ENCODE assay signal across 14 cellular contexts in genomic region chr16:68384293-68385255, GRCh38.
DNase-seq lines count a peak whose midpoint lies in the region; ATAC-seq, FAIRE-seq and TF ChIP-seq lines count a peak whose summit lies in the region.
"Had no signal": no experiment of that assay in that cellular context is flagged by ENCODE, and none has a peak within 500 bp of the region (broad histone marks: within the 10 kb centered on the region; RNA-seq: fewer than 3 reads in every experiment).

No MANE protein-coding gene starts in this region.

- no peaks in the 10 kb centered on the region for H3K36me3 ChIP-seq in Karpas-422 (ENCODE audit: insufficient read depth, low read length)
- no peaks in the 10 kb centered on the region for H3K36me3 ChIP-seq in GM12878 (ENCODE audit: control insufficient read depth in 2 of 2, insufficient read depth in 2 of 2, low read length in 1 of 2)
- no peaks in the 10 kb centered on the region for H3K36me3 ChIP-seq in sigmoid colon
- H3K36me3 ChIP-seq: SJSA1 had no signal

- no peaks in the 10 kb centered on the region for H3K9me2 ChIP-seq in Karpas-422 (replicated peaks; ENCODE audit: insufficient read depth, low read length)

- CTCF ChIA-PET in GM12878 (lab: Yijun Ruan, JAX): interaction anchor here (0.6 to 5.6 kb wide), 19 partner anchors 10 to 1047 kb away, joined by 3 to 77 read pairs (median 3); partner anchors contain the start of gene SLC7A6
- CTCF ChIA-PET in RWPE1 (lab: Yijun Ruan, JAX): interaction anchor here (0.6 to 1.2 kb wide), 4 partner anchors 10 to 36 kb away, joined by 3 to 6 read pairs (median 3); no protein-coding TSS in a partner anchor

- FAIRE-seq in GM12878 (lab: Jason Lieb, UNC): no peak

- no peak for TF ChIP-seq RAD21 in GM12878 (IDR thresholded peaks at IDR 0.05; ENCODE audit: insufficient read depth, low read depth, low read length)

- H3K79me2 ChIP-seq in Karpas-422 (ENCODE audit: low read length) (no peaks in the 10 kb centered on the region), GM12878 (ENCODE audit: control insufficient read depth, insufficient read depth, low read length) (no peaks in the 10 kb centered on the region)

- H2AFZ ChIP-seq in Karpas-422 (ENCODE audit: low read length) (no peak overlapping the region), GM12878 (ENCODE audit: control insufficient read depth, low read depth, low read length) (no peak overlapping the region)

- no peak for TF ChIP-seq EP300 in GM12878 (IDR thresholded peaks at IDR 0.05; ENCODE audit: borderline replicate concordance in 1 of 2, control insufficient read depth in 1 of 2, low read depth in 2 of 2, low read length in 2 of 2)
- TF ChIP-seq EP300 in sigmoid colon (IDR thresholded peaks at IDR 0.05): no peak

- H3K9me3 ChIP-seq in Karpas-422 (ENCODE audit: low read length) (no peaks in the 10 kb centered on the region), GM12878 (replicated peaks; ENCODE audit: control insufficient read depth, insufficient read depth, low read length) (no peaks in the 10 kb centered on the region), sigmoid colon (no peaks in the 10 kb centered on the region)
- H3K9me3 ChIP-seq: SJSA1 had no signal

- RAD21 ChIA-PET in GM12878 (lab: Charles Lee; ENCODE audit: unreplicated experiment): interaction anchor here (0.7 to 2.1 kb wide), 7 partner anchors 11 to 125 kb away, joined by 3 to 7 read pairs (median 3); no protein-coding TSS in a partner anchor

- peaks cover 63% of the 10 kb centered on the region for H3K4me1 ChIP-seq in Karpas-422 (ENCODE audit: low read length)
- peaks cover 10% of the 10 kb centered on the region for H3K4me1 ChIP-seq in GM12878 (ENCODE audit: control insufficient read depth, insufficient read depth, low read length)
- H3K4me1 ChIP-seq in sigmoid colon: no peaks in the 10 kb centered on the region
- H3K4me1 ChIP-seq: SJSA1 had no signal

- H3K27ac ChIP-seq in Karpas-422 (ENCODE audit: low read length) (peak overlapping the region; percentile 55; the same call in 1 of the 2 replicates), GM12878 (ENCODE audit: control insufficient read depth, insufficient read depth) (no peak overlapping the region), RWPE1 (no peak overlapping the region), sigmoid colon (no peak overlapping the region)
- H3K27ac ChIP-seq: SJSA1 had no signal

- peak overlapping the region; percentile 30 for H3K9ac ChIP-seq in Karpas-422 (ENCODE audit: low read length)
- H3K9ac ChIP-seq in GM12878 (ENCODE audit: control insufficient read depth, insufficient read depth, low read length): no peak overlapping the region

- H3K4me3 ChIP-seq in Karpas-422 (ENCODE audit: low read length) (peak overlapping the region; percentile 2; the same call in 1 of the 2 replicates), GM12878 (no peak overlapping the region), retinal pigment epithelial cell (ENCODE audit: low read length) (no peak overlapping the region), sigmoid colon (no peak overlapping the region)
- H3K4me3 ChIP-seq: SJSA1 had no signal

- TF ChIP-seq CTCF in GM12878 (IDR thresholded peaks at IDR 0.05 in 2 of 3, conservative IDR thresholded peaks at IDR 0.05 in 1 of 3; ENCODE audit: control insufficient read depth in 2 of 3, extremely low read depth in 1 of 3, insufficient read depth in 1 of 3, low read depth in 3 of 3, low read length in 3 of 3) (peak in 1 of 3 experiments; percentile 27; a peak in 1 of 6 replicates), retinal pigment epithelial cell (conservative IDR thresholded peaks at IDR 0.05; ENCODE audit: low read depth, low read length) (peak; percentile 26), RWPE1 (conservative IDR thresholded peaks at IDR 0.05; ENCODE audit: low read depth) (no peak), sigmoid colon (IDR thresholded peaks at IDR 0.05) (no peak)

- 54% methylated on average over 8 of the region's 8 CpGs for WGBS in GM12878 (ENCODE audit: insufficient coverage, insufficient replicate concordance, low lambda C conversion rate, missing lambda C conversion rate)
- WGBS in sigmoid colon, 2 donors: 71 to 76% methylated on average over 8 of the region's 8 CpGs

- peak in 2 of 3 experiments; percentile 51 to 85 for DNase-seq in NCI-H1417 (lab: John Stamatoyannopoulos, UW)
- no peak for DNase-seq in NCI-H1417 treated with DMSO at 0.1 percent for 48 hours (lab: John Stamatoyannopoulos, UW)
- peak; percentile 78 for DNase-seq in Karpas-422
- no peak for DNase-seq in GM12878 (ENCODE audit: low read depth, low spot score)
- no peak for DNase-seq in retinal pigment epithelial cell (ENCODE audit: low read depth)
- DNase-seq in RWPE1 (ENCODE audit: low spot score): no peak
- DNase-seq in sigmoid colon: no peak
- DNase-seq: 8988T; activated T-cell treated with anti-CD3 and anti-CD28 coated beads, Interleukin-2, amount 50 U/mL, for 48 hours; NCI-H226; stimulated activated CD4-positive, alpha-beta T cell treated with anti-CD3 and anti-CD28 coated beads, Interleukin-4, amount 100 ng/mL, for 24 hours had no signal

- intact Hi-C loops in GM12878 (cut with micrococcal nuclease; ENCODE audit: unreplicated experiment) (no loop called here), sigmoid colon (cut with DNase I) (no loop called here)

- H3K4me2 ChIP-seq in Karpas-422 (ENCODE audit: low read depth, low read length, poor library complexity, severe bottlenecking): peak overlapping the region; percentile 51
- H3K4me2 ChIP-seq in GM12878 (ENCODE audit: control insufficient read depth, insufficient read depth): no peak overlapping the region

- SMC1A ChIA-PET in GM12878 (lab: Charles Lee; ENCODE audit: uncharacterized antibody, unreplicated experiment): interaction anchor here (0.6 to 1.6 kb wide), 13 partner anchors 9 to 1635 kb away, joined by 3 to 7 read pairs (median 3); no protein-coding TSS in a partner anchor

- H4K20me1 ChIP-seq in Karpas-422 (ENCODE audit: insufficient read depth, low read depth, low read length) (no peaks in the 10 kb centered on the region), GM12878 (ENCODE audit: control insufficient read depth, insufficient read depth) (no peaks in the 10 kb centered on the region)

- no peaks in the 10 kb centered on the region for H3K27me3 ChIP-seq in Karpas-422 (ENCODE audit: low read length)
- no peaks in the 10 kb centered on the region for H3K27me3 ChIP-seq in GM12878 (replicated peaks in 1 of 2; ENCODE audit: control insufficient read depth in 2 of 2, insufficient read depth in 2 of 2, low read length in 1 of 2)
- no peaks in the 10 kb centered on the region for H3K27me3 ChIP-seq in sigmoid colon
- H3K27me3 ChIP-seq: SJSA1 had no signal

- in situ Hi-C loops in GM12878 (cut with MboI): no loop called here

- POLR2A ChIA-PET in GM12878 (lab: Charles Lee) (interaction anchor here (0.5 to 0.8 kb wide), 3 partner anchors 15 to 858 kb away, joined by 3 to 6 read pairs (median 3); no protein-coding TSS in a partner anchor), RWPE1 (lab: Yijun Ruan, JAX; ENCODE audit: low non-redundant PET) (no interaction called here)

- ATAC-seq in GM12878: peak; percentile 53
- no peak for ATAC-seq in GM21447 (IDR thresholded peaks at IDR 0.05; ENCODE audit: unreplicated experiment)
- ATAC-seq: activated CD4-positive, CD25-positive, alpha-beta regulatory T cell treated with anti-CD3 and anti-CD28 coated beads, Interleukin-2, amount 50 U/mL, for 24 hours had no signal

- TF ChIP-seq POLR2A in GM12878 (IDR thresholded peaks at IDR 0.05; ENCODE audit: low read depth, low read length) (no peak), sigmoid colon (IDR thresholded peaks at IDR 0.05) (no peak)

- BruUV-seq in GM12878 (replicated peaks; lab: Mats Ljungman, UMichigan): no TSS peak

TF ChIP-seq in GM12878, 131 proteins besides CTCF, POLR2A, EP300 and RAD21 (continues in another document):
- TF ChIP-seq POLR2AphosphoS2 (IDR thresholded peaks at IDR 0.05; ENCODE audit: low read depth, low read length): no peak
- TF ChIP-seq SPI1 (IDR thresholded peaks at IDR 0.05; ENCODE audit: borderline replicate concordance, insufficient read depth, low read depth, low read length): peak; percentile 25; the same call in 1 of the 2 replicates
- TF ChIP-seq POLR2AphosphoS5 (IDR thresholded peaks at IDR 0.05; ENCODE audit: low read length): no peak
- TF ChIP-seq SMC3 (IDR thresholded peaks at IDR 0.05; ENCODE audit: borderline replicate concordance, low read length): peak; percentile 6; the same call in 1 of the 2 replicates
- TF ChIP-seq ZBTB40 (IDR thresholded peaks at IDR 0.05; ENCODE audit: borderline replicate concordance): no peak
- TF ChIP-seq SRF (IDR thresholded peaks at IDR 0.05; ENCODE audit: low read depth in 2 of 2, low read length in 2 of 2): no peak

Comparison
In these comparisons a context has a peak if more than half of its experiments do, and no peak if none do; other contexts are left out.
1. DNase-seq: peak in NCI-H1417 (2 of 3) and Karpas-422 (single experiment); none in NCI-H1417 treated with DMSO at 0.1 percent for 48 hours (single experiment), GM12878 (single experiment), retinal pigment epithelial cell (single experiment), RWPE1 (single experiment) and sigmoid colon (single experiment).